In the genomic region with DNA sequence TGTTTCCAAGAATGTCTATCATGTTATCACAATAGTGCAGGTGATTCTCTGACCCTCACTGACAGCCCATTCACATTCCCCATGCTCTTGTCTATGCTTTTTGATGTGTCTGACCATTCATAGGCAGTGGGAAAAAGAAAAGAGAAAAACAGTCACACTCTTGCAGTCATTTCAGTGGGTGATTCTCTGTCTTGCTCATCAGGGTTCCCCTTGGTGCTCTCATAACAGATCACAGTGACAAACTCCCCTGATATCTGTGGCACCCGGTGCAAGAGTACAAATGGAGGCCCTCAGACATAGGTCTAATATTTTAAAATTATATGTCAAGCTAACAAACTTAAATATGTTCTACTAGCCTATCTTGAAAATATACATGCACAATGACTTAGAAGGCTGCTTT, we compare ENCODE assay signal across 17 cellular contexts.
A peak's percentile ranks its signal among the peaks of the same experiment; 100 is the strongest.
DNase-seq lines count a peak whose midpoint lies in the region; ATAC-seq and TF ChIP-seq lines count a peak whose summit lies in the region.
"Had no signal": no experiment of that assay in that cellular context is flagged by ENCODE, and none has a peak within 500 bp of the region (broad histone marks: within the 10 kb centered on the region; RNA-seq: fewer than 3 reads in every experiment).

No MANE protein-coding gene starts in this region.

- H3K4me3 Mint-ChIP-seq in activated T-cell treated with anti-CD3 and anti-CD28 coated beads, Interleukin-2, amount 50 U/mL, for 72 hours: peak overlapping the region; percentile 0 to 56
- no peak overlapping the region for H3K4me3 Mint-ChIP-seq in activated T-helper 2 cell treated with anti-CD3 and anti-CD28 coated beads, Interferon-gamma antibody, Interleukin-2, Interleukin-4, amounts not matched to agents 10 μg/mL and 5 μg/mL and 100 μg/mL, durations not matched to agents 14 hours and 24 hours and 36 hours (ENCODE audit: low read depth)

- H3K4me1 Mint-ChIP-seq in activated T-cell treated with anti-CD3 and anti-CD28 coated beads, Interleukin-2, amount 50 U/mL, for 72 hours (ENCODE audit: low read depth): peaks cover 57% of the 10 kb centered on the region
- peaks cover 53% of the 10 kb centered on the region for H3K4me1 Mint-ChIP-seq in activated T-helper 2 cell treated with anti-CD3 and anti-CD28 coated beads, Interferon-gamma antibody, Interleukin-2, Interleukin-4, amounts not matched to agents 10 μg/mL and 5 μg/mL and 100 μg/mL, durations not matched to agents 14 hours and 24 hours and 36 hours (ENCODE audit: low read depth)

- DNase-seq in activated T-cell treated with anti-CD3 and anti-CD28 coated beads, Interleukin-2, amount 50 U/mL, for 72 hours: peak; percentile 56 to 70
- no peak for DNase-seq in activated T-cell treated with anti-CD3 and anti-CD28 coated beads for 4 hours
- DNase-seq in GM13977 (ENCODE audit: low spot score): peak; percentile 50
- DNase-seq in activated T-helper 2 cell treated with anti-CD3 and anti-CD28 coated beads, Interferon-gamma antibody, Interleukin-2, Interleukin-4, amounts not matched to agents 10 μg/mL and 5 μg/mL and 100 μg/mL, durations not matched to agents 14 hours and 24 hours and 36 hours (ENCODE audit: low spot score): no peak
- DNase-seq in stimulated activated CD4-positive, alpha-beta T cell treated with anti-CD3 and anti-CD28 coated beads, TNF-alpha, amount 100 ng/mL, for 24 hours (ENCODE audit: low read depth in 3 of 3): peak in 2 of 3 experiments; percentile 7 to 8
- DNase-seq in NCI-H345 treated with DMSO at 0.1 percent for 48 hours (lab: John Stamatoyannopoulos, UW; ENCODE audit: unreplicated experiment): no peak
- DNase-seq in HPDE6-E6E7 (ENCODE audit: extremely low spot score): no peak
- DNase-seq in NK-92 (lab: John Stamatoyannopoulos, UW; ENCODE audit: unreplicated experiment): no peak
- DNase-seq: Caco-2, colonic mucosa, glutamatergic neuron, islet precursor cell, midbrain, NCI-H1930, spleen had no signal

- H3K27ac Mint-ChIP-seq in activated T-cell treated with anti-CD3 and anti-CD28 coated beads, Interleukin-2, amount 50 U/mL, for 72 hours: no peak overlapping the region
- peak overlapping the region; percentile 82 for H3K27ac Mint-ChIP-seq in activated T-helper 2 cell treated with anti-CD3 and anti-CD28 coated beads, Interferon-gamma antibody, Interleukin-2, Interleukin-4, amounts not matched to agents 10 μg/mL and 5 μg/mL and 100 μg/mL, durations not matched to agents 14 hours and 24 hours and 36 hours

- TF ChIP-seq CTCF in GM13977 (IDR thresholded peaks at IDR 0.05; ENCODE audit: extremely low read depth, insufficient read depth, missing control alignments): no peak

- H3K36me3 Mint-ChIP-seq in activated T-cell treated with anti-CD3 and anti-CD28 coated beads, Interleukin-2, amount 50 U/mL, for 72 hours (ENCODE audit: insufficient read depth in 2 of 2): no peaks in the 10 kb centered on the region
- peaks cover 3% of the 10 kb centered on the region for H3K36me3 Mint-ChIP-seq in activated T-helper 2 cell treated with anti-CD3 and anti-CD28 coated beads, Interferon-gamma antibody, Interleukin-2, Interleukin-4, amounts not matched to agents 10 μg/mL and 5 μg/mL and 100 μg/mL, durations not matched to agents 14 hours and 24 hours and 36 hours (ENCODE audit: low read depth)

- H3K27me3 Mint-ChIP-seq in activated T-cell treated with anti-CD3 and anti-CD28 coated beads, Interleukin-2, amount 50 U/mL, for 72 hours (ENCODE audit: low read depth): no peaks in the 10 kb centered on the region
- H3K27me3 Mint-ChIP-seq in activated T-helper 2 cell treated with anti-CD3 and anti-CD28 coated beads, Interferon-gamma antibody, Interleukin-2, Interleukin-4, amounts not matched to agents 10 μg/mL and 5 μg/mL and 100 μg/mL, durations not matched to agents 14 hours and 24 hours and 36 hours (ENCODE audit: low read depth): no peaks in the 10 kb centered on the region

- in situ Hi-C loops in GM13977 (cut with MboI; ENCODE audit: low pct_unique_long_range_greater_than_20kb, low sequenced_read_pairs, unreplicated experiment): no loop called here

- intact Hi-C loops in activated T-helper 2 cell treated with anti-CD3 and anti-CD28 coated beads, Interferon-gamma antibody, Interleukin-2, Interleukin-4, amounts not matched to agents 10 μg/mL and 5 μg/mL and 100 μg/mL, durations not matched to agents 14 hours and 24 hours and 36 hours (cut with micrococcal nuclease): no loop called here

- peak; percentile 75 to 82 for ATAC-seq in activated T-cell treated with anti-CD3 and anti-CD28 coated beads, Interleukin-2, amount 50 U/mL, for 72 hours (replicated peaks in 1 of 2)
- ATAC-seq: Panc1, SK-N-SH treated with all-trans-retinoic acid at 6 μM for 48 hours had no signal

- peaks cover 0 to 3% of the 10 kb centered on the region in 2 donors for H3K9me3 Mint-ChIP-seq in activated T-cell treated with anti-CD3 and anti-CD28 coated beads, Interleukin-2, amount 50 U/mL, for 72 hours
- H3K9me3 Mint-ChIP-seq in activated T-helper 2 cell treated with anti-CD3 and anti-CD28 coated beads, Interferon-gamma antibody, Interleukin-2, Interleukin-4, amounts not matched to agents 10 μg/mL and 5 μg/mL and 100 μg/mL, durations not matched to agents 14 hours and 24 hours and 36 hours: no peaks in the 10 kb centered on the region

Comparison
In these comparisons a context has a peak if more than half of its experiments do, and no peak if none do; other contexts are left out.
1. DNase-seq: peak in activated T-cell treated with anti-CD3 and anti-CD28 coated beads, Interleukin-2, amount 50 U/mL, for 72 hours (2 of 2), GM13977 (single experiment) and stimulated activated CD4-positive, alpha-beta T cell treated with anti-CD3 and anti-CD28 coated beads, TNF-alpha, amount 100 ng/mL, for 24 hours (2 of 3); none in activated T-cell treated with anti-CD3 and anti-CD28 coated beads for 4 hours (single experiment), activated T-helper 2 cell treated with anti-CD3 and anti-CD28 coated beads, Interferon-gamma antibody, Interleukin-2, Interleukin-4, amounts not matched to agents 10 μg/mL and 5 μg/mL and 100 μg/mL, durations not matched to agents 14 hours and 24 hours and 36 hours (single experiment), NCI-H345 treated with DMSO at 0.1 percent for 48 hours (single experiment), HPDE6-E6E7 (single experiment) and NK-92 (single experiment).